ENCODE assay signal across 8 cellular contexts in the genomic region with DNA sequence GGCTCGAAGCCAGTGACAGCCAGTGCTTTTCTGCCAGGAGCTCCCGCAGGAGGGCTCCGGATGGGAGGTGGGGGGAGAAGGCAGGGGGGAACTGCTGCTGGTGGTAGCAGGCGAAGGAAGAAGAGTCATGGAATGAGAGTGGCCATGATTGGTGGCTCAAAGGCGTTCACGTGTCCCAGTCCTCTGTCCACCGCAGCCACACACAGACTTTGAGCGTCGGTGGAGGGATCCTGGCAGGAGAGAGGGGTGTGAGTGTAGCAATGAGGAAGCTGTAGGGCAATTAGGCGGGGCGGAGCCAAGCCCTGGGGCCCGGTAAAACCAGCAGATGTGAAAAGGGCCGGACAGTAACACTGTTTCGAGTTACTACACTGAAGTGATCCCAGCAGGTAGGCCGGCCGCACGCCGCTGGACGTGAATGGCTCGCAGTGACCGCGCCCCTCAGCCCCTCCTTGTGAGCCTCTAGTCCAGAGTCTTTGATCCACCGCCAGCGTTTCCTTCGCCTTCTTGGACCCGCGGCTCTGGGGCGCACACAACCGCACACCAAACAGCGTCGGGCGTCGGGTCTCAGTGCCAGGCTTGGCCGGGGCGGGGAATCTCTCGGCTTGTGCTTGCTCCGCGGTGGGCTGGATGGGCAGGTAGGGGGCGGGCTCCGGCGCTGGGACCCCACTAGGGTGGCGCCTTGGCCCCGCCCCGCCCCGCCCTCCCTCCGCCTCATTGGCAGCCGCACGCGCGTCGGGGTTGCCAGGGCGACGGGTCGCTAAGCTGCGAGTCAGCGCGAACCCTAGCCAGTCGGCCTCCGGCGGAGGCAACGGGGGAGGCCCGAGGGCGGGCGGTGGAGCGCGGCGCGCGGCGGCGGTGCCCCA. TPM values are rescaled to one million over a fixed set of nuclear protein-coding genes. Genes with fewer than 3 reads are reported as not detected.
DNase-seq lines count a peak whose midpoint lies in the region; ATAC-seq and TF ChIP-seq lines count a peak whose summit lies in the region.

A gene (plus strand): TSS at position 788 of the 863 bp plus-strand sequence. CDS start 250 bp downstream, outside the sequence.

- H3K36me3 ChIP-seq in endodermal cell (ENCODE audit: control insufficient read depth, insufficient read depth, low read length) (no peaks in the 10 kb centered on the region), osteoblast (ENCODE audit: insufficient read depth, low read length) (no peaks in the 10 kb centered on the region)

- H3K79me2 ChIP-seq in osteoblast (ENCODE audit: insufficient read depth, low read length) = no peaks in the 10 kb centered on the region

- H3K27ac Mint-ChIP-seq in T-helper 2 cell treated with Interferon-gamma antibody and Interleukin-4, amounts not matched to agents 5 μg/mL and 100 μg/mL, for 36 hours = no peak within 1 kb of the TSS
- H3K27ac Mint-ChIP-seq in endodermal cell = no peak within 1 kb of the TSS

- WGBS in endodermal cell (ENCODE audit: insufficient coverage in 1 of 2, insufficient read length in 1 of 2), 2 experiments = 3% methylated on average over 34 to 71 of the region's 71 CpGs

- no peak within 1 kb of the TSS for H3K27ac ChIP-seq in endodermal cell (ENCODE audit: low read depth, low read length)
- H3K27ac ChIP-seq in osteoblast (ENCODE audit: low read depth, low read length) = no peak within 1 kb of the TSS

- DNase-seq in COLO668 (lab: John Stamatoyannopoulos, UW; ENCODE audit: unreplicated experiment) = peak; percentile 75
- peak; percentile 34 for DNase-seq in T-helper 2 cell treated with Interferon-gamma antibody and Interleukin-4, amounts not matched to agents 5 μg/mL and 100 μg/mL, for 36 hours (ENCODE audit: low spot score)
- DNase-seq in endodermal cell = peak; percentile 96
- DNase-seq in osteoblast (ENCODE audit: insufficient read length, low spot score, missing footprints) = no peak
- DNase-seq in cerebellar cortex (ENCODE audit: low spot score) = no peak

- H3K9me3 Mint-ChIP-seq in T-helper 2 cell treated with Interferon-gamma antibody and Interleukin-4, amounts not matched to agents 5 μg/mL and 100 μg/mL, for 36 hours = no peaks in the 10 kb centered on the region
- no peaks in the 10 kb centered on the region for H3K9me3 Mint-ChIP-seq in endodermal cell

- no peak within 1 kb of the TSS for H3K9ac ChIP-seq in endodermal cell (ENCODE audit: extremely low read depth, low read length, poor library complexity, severe bottlenecking)

- peak; percentile 42 for TF ChIP-seq CTCF in endodermal cell (conservative IDR thresholded peaks at IDR 0.05)
- no peak for TF ChIP-seq CTCF in osteoblast (IDR thresholded peaks at IDR 0.05; ENCODE audit: extremely low read depth, low read depth, low read length)

- H3K9me3 ChIP-seq in endodermal cell (ENCODE audit: control insufficient read depth, low read length) (no peaks in the 10 kb centered on the region), osteoblast (ENCODE audit: low read depth, low read length) (no peaks in the 10 kb centered on the region)

- H3K4me1 Mint-ChIP-seq in T-helper 2 cell treated with Interferon-gamma antibody and Interleukin-4, amounts not matched to agents 5 μg/mL and 100 μg/mL, for 36 hours (ENCODE audit: low read depth) = peaks cover 13% of the 10 kb centered on the region
- H3K4me1 Mint-ChIP-seq in endodermal cell = peaks cover 7% of the 10 kb centered on the region

- H3K4me3 Mint-ChIP-seq in T-helper 2 cell treated with Interferon-gamma antibody and Interleukin-4, amounts not matched to agents 5 μg/mL and 100 μg/mL, for 36 hours = peak within 1 kb of the TSS; percentile 69
- H3K4me3 Mint-ChIP-seq in endodermal cell = peak within 1 kb of the TSS; percentile 56

- no peak for TF ChIP-seq RAD21 in Ishikawa (IDR thresholded peaks at IDR 0.05; ENCODE audit: low read depth)

- peak within 1 kb of the TSS; percentile 72 for H2AFZ ChIP-seq in osteoblast (ENCODE audit: low read length)

- no peaks in the 10 kb centered on the region for H4K20me1 ChIP-seq in osteoblast (ENCODE audit: insufficient read depth, low read length)

- H3K27me3 ChIP-seq in endodermal cell (ENCODE audit: control insufficient read depth, insufficient read depth, low read length, poor library complexity, severe bottlenecking) (peaks cover 51% of the 10 kb centered on the region), osteoblast (ENCODE audit: insufficient read depth, low read length) (peaks cover 45% of the 10 kb centered on the region)

- H3K4me1 ChIP-seq in endodermal cell (ENCODE audit: control insufficient read depth, insufficient read depth, low read length) (peaks cover 2% of the 10 kb centered on the region), osteoblast (ENCODE audit: insufficient read depth, low read length) (no peaks in the 10 kb centered on the region)

- no peak for TF ChIP-seq EP300 in Ishikawa (IDR thresholded peaks at IDR 0.05; ENCODE audit: borderline replicate concordance)

- H3K36me3 Mint-ChIP-seq in T-helper 2 cell treated with Interferon-gamma antibody and Interleukin-4, amounts not matched to agents 5 μg/mL and 100 μg/mL, for 36 hours (ENCODE audit: low read depth) = no peaks in the 10 kb centered on the region
- no peaks in the 10 kb centered on the region for H3K36me3 Mint-ChIP-seq in endodermal cell (ENCODE audit: low read depth)

- ATAC-seq in GM21381 (IDR thresholded peaks at IDR 0.05; ENCODE audit: unreplicated experiment) (no peak), HG03469 (IDR thresholded peaks at IDR 0.05; ENCODE audit: unreplicated experiment) (no peak)

- peak within 1 kb of the TSS; percentile 72 for H3K4me2 ChIP-seq in osteoblast (ENCODE audit: insufficient read depth, low read length)

- H3K4me3 ChIP-seq in endodermal cell (ENCODE audit: low read length) = peak within 1 kb of the TSS; percentile 60
- peak within 1 kb of the TSS; percentile 39 for H3K4me3 ChIP-seq in osteoblast (ENCODE audit: insufficient read depth, low read length)

- peaks cover 45% of the 10 kb centered on the region for H3K27me3 Mint-ChIP-seq in T-helper 2 cell treated with Interferon-gamma antibody and Interleukin-4, amounts not matched to agents 5 μg/mL and 100 μg/mL, for 36 hours (ENCODE audit: low read depth)
- peaks cover 51% of the 10 kb centered on the region for H3K27me3 Mint-ChIP-seq in endodermal cell (ENCODE audit: insufficient read depth)

TF ChIP-seq in Ishikawa, 13 proteins besides CTCF, POLR2A, EP300 and RAD21:
- TF ChIP-seq, protein P1, sequence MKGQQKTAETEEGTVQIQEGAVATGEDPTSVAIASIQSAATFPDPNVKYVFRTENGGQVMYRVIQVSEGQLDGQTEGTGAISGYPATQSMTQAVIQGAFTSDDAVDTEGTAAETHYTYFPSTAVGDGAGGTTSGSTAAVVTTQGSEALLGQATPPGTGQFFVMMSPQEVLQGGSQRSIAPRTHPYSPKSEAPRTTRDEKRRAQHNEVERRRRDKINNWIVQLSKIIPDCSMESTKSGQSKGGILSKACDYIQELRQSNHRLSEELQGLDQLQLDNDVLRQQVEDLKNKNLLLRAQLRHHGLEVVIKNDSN (IDR thresholded peaks at IDR 0.05) = no peak
- TF ChIP-seq ZBTB7A (IDR thresholded peaks at IDR 0.05; ENCODE audit: low read depth) (peak; percentile 72), YY1 (IDR thresholded peaks at IDR 0.05; ENCODE audit: low read depth) (no peak), EGR1 (IDR thresholded peaks at IDR 0.05) (no peak), CEBPB (IDR thresholded peaks at IDR 0.05) (no peak), TAF1 (IDR thresholded peaks at IDR 0.05; ENCODE audit: low read depth) (no peak), CREB1 (IDR thresholded peaks at IDR 0.05; ENCODE audit: low read depth) (0 out of 2 replicates have a peak, but pooled peaks have one; percentile 27)

RNA-seq across cellular contexts. Expression of the gene that starts here (rescaled TPM):
- total RNA-seq in endodermal cell (under 1 TPM; 0.11 to 0.69 TPM), osteoblast (under 0.01 TPM in 2 replicates)
- 1.7 TPM for polyA plus RNA-seq in endodermal cell (2013, experiment 1 of 2)
- polyA plus RNA-seq in endodermal cell (2013, experiment 2 of 2) = 1.9 TPM

Comparison
In these comparisons a context has a peak if more than half of its experiments do, and no peak if none do; other contexts are left out.
1. DNase-seq: peak in COLO668 (single experiment), T-helper 2 cell treated with Interferon-gamma antibody and Interleukin-4, amounts not matched to agents 5 μg/mL and 100 μg/mL, for 36 hours (single experiment) and endodermal cell (single experiment); none in osteoblast (single experiment) and cerebellar cortex (single experiment).